ENCODE assay signal across 20 cellular contexts in the genomic region with DNA sequence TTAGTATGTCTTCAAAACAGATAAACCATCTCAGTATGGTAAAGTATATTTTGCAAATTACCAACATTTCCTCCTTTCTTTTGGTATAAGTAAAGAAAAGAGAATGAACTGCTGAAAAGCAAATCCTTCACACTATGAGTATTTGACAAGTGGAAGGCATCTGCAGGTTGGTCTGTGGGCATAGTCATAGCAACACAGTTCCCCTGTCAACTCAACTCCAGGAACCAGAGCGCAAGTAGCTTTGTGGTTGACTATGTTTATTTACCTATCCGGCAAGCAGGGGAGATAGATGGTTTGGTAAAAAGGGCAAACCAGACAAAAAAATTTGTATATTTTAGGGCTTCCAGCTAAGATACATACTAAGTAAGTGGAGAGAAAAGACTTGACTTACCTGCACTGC.
DNase-seq lines count a peak whose midpoint lies in the region; ATAC-seq and TF ChIP-seq lines count a peak whose summit lies in the region.
"Had no signal": no experiment of that assay in that cellular context is flagged by ENCODE, and none has a peak within 500 bp of the region (broad histone marks: within the 10 kb centered on the region; RNA-seq: fewer than 3 reads in every experiment).

No MANE protein-coding gene starts in this region.

- H3F3A ChIP-seq in smooth muscle cell (ENCODE audit: low read depth), result peaks cover 20% of the 10 kb centered on the region

- no peak overlapping the region for H2AFZ ChIP-seq in smooth muscle cell (ENCODE audit: low read depth)
- H2AFZ ChIP-seq: parathyroid adenoma had no signal

- H3K36me3 Mint-ChIP-seq in activated naive CD8-positive, alpha-beta T cell treated with anti-CD3 and anti-CD28 coated beads, Interleukin-2, amount 10 ng/mL, durations not matched to agents 7 days and 5 days, result peaks cover 21% of the 10 kb centered on the region
- peaks cover 29% of the 10 kb centered on the region for H3K36me3 Mint-ChIP-seq in activated naive CD8-positive, alpha-beta T cell treated with anti-CD3 and anti-CD28 coated beads for 36 hours
- no peaks in the 10 kb centered on the region for H3K36me3 Mint-ChIP-seq in central memory CD8-positive, alpha-beta T cell (ENCODE audit: insufficient read depth)
- peaks cover 16 to 28% of the 10 kb centered on the region in 2 donors for H3K36me3 Mint-ChIP-seq in stimulated activated naive B cell treated with anti-CD40 and anti-IgM and Interleukin-4, amounts not matched to agents 10 μg/mL and 1 μg/mL and 100 μg/mL, for 72 hours

- no peak for TF ChIP-seq CTCF in smooth muscle cell (IDR thresholded peaks at IDR 0.05; ENCODE audit: borderline replicate concordance, insufficient read depth, poor library complexity, severe bottlenecking)
- TF ChIP-seq CTCF in dorsolateral prefrontal cortex (IDR thresholded peaks at IDR 0.05 in 54 of 56, conservative IDR thresholded peaks at IDR 0.05 in 2 of 56; ENCODE audit: low read depth in 1 of 56, partially characterized antibody in 56 of 56), result no peak

- peaks cover 9% of the 10 kb centered on the region for H3K4me1 ChIP-seq in smooth muscle cell (ENCODE audit: low read depth)
- H3K4me1 ChIP-seq: parathyroid adenoma had no signal

- no peak for DNase-seq in activated naive CD8-positive, alpha-beta T cell treated with anti-CD3 and anti-CD28 coated beads, Interleukin-2, amount 10 ng/mL, durations not matched to agents 7 days and 5 days
- DNase-seq in activated naive CD8-positive, alpha-beta T cell treated with anti-CD3 and anti-CD28 coated beads for 36 hours, result no peak
- DNase-seq in RPMI7951 (ENCODE audit: low read depth), result peak; percentile 15
- DNase-seq in central memory CD8-positive, alpha-beta T cell (ENCODE audit: low spot score in 2 of 2), result peak in 1 of 2 donors; percentile 14
- DNase-seq in smooth muscle cell (lab: John Stamatoyannopoulos, UW; ENCODE audit: unreplicated experiment), result no peak
- DNase-seq in dorsolateral prefrontal cortex, result no peak
- no peak for DNase-seq in stimulated activated naive B cell treated with anti-CD40 and anti-IgM and Interleukin-4, amounts not matched to agents 10 μg/mL and 1 μg/mL and 100 μg/mL, for 72 hours
- DNase-seq: activated T-cell treated with anti-CD3 and anti-CD28 coated beads for 4 hours, AML-193, amygdala, DMS79, heart left ventricle, kidney, stomach had no signal

- peaks cover 27% of the 10 kb centered on the region for H3K79me2 ChIP-seq in smooth muscle cell (ENCODE audit: low read depth)
- H3K79me2 ChIP-seq: parathyroid adenoma had no signal

- no peak overlapping the region for H3K4me3 Mint-ChIP-seq in activated naive CD8-positive, alpha-beta T cell treated with anti-CD3 and anti-CD28 coated beads, Interleukin-2, amount 10 ng/mL, durations not matched to agents 7 days and 5 days
- no peak overlapping the region for H3K4me3 Mint-ChIP-seq in activated naive CD8-positive, alpha-beta T cell treated with anti-CD3 and anti-CD28 coated beads for 36 hours
- no peak overlapping the region for H3K4me3 Mint-ChIP-seq in central memory CD8-positive, alpha-beta T cell
- H3K4me3 Mint-ChIP-seq in stimulated activated naive B cell treated with anti-CD40 and anti-IgM and Interleukin-4, amounts not matched to agents 10 μg/mL and 1 μg/mL and 100 μg/mL, for 72 hours, result no peak overlapping the region
- H3K4me3 Mint-ChIP-seq: dendritic cell treated with granulocyte-macrophage colony-stimulating factor and Interleukin-4, amounts not matched to agents 40 ng/mL and 50 ng/mL, for 4 days had no signal

- H3K36me3 ChIP-seq in smooth muscle cell (ENCODE audit: low read depth), result no peaks in the 10 kb centered on the region
- H3K36me3 ChIP-seq: esophagus muscularis mucosa, stomach had no signal

- H4K20me1 ChIP-seq in smooth muscle cell (ENCODE audit: low read depth), result peaks cover 15% of the 10 kb centered on the region

- peaks cover 29% of the 10 kb centered on the region for H3K4me1 Mint-ChIP-seq in activated naive CD8-positive, alpha-beta T cell treated with anti-CD3 and anti-CD28 coated beads, Interleukin-2, amount 10 ng/mL, durations not matched to agents 7 days and 5 days
- peaks cover 35% of the 10 kb centered on the region for H3K4me1 Mint-ChIP-seq in activated naive CD8-positive, alpha-beta T cell treated with anti-CD3 and anti-CD28 coated beads for 36 hours
- peaks cover 31% of the 10 kb centered on the region for H3K4me1 Mint-ChIP-seq in central memory CD8-positive, alpha-beta T cell
- peaks cover 10 to 21% of the 10 kb centered on the region in 2 donors for H3K4me1 Mint-ChIP-seq in stimulated activated naive B cell treated with anti-CD40 and anti-IgM and Interleukin-4, amounts not matched to agents 10 μg/mL and 1 μg/mL and 100 μg/mL, for 72 hours

- H3K9ac ChIP-seq in smooth muscle cell (ENCODE audit: low read depth), result no peak overlapping the region
- H3K9ac ChIP-seq: KMS-11, parathyroid adenoma had no signal

- peak; percentile 38 for ATAC-seq in activated naive CD8-positive, alpha-beta T cell treated with anti-CD3 and anti-CD28 coated beads, Interleukin-2, amount 10 ng/mL, durations not matched to agents 7 days and 5 days (ENCODE audit: low read depth)
- peak; percentile 58 for ATAC-seq in central memory CD8-positive, alpha-beta T cell (replicated peaks; ENCODE audit: extremely low read depth, poor library complexity, severe bottlenecking)
- no peak for ATAC-seq in HG02763 (IDR thresholded peaks at IDR 0.05; ENCODE audit: unreplicated experiment)
- ATAC-seq in stimulated activated naive B cell treated with anti-CD40 and anti-IgM and Interleukin-4, amounts not matched to agents 10 μg/mL and 1 μg/mL and 100 μg/mL, for 72 hours (replicated peaks), result no peak
- ATAC-seq: HCT116, heart left ventricle had no signal

- H3K27ac Mint-ChIP-seq in activated naive CD8-positive, alpha-beta T cell treated with anti-CD3 and anti-CD28 coated beads, Interleukin-2, amount 10 ng/mL, durations not matched to agents 7 days and 5 days, result no peak overlapping the region
- no peak overlapping the region for H3K27ac Mint-ChIP-seq in activated naive CD8-positive, alpha-beta T cell treated with anti-CD3 and anti-CD28 coated beads for 36 hours
- H3K27ac Mint-ChIP-seq in central memory CD8-positive, alpha-beta T cell (ENCODE audit: low read depth), result peak overlapping the region; percentile 77
- no peak overlapping the region for H3K27ac Mint-ChIP-seq in stimulated activated naive B cell treated with anti-CD40 and anti-IgM and Interleukin-4, amounts not matched to agents 10 μg/mL and 1 μg/mL and 100 μg/mL, for 72 hours
- H3K27ac Mint-ChIP-seq: dendritic cell treated with granulocyte-macrophage colony-stimulating factor and Interleukin-4, amounts not matched to agents 40 ng/mL and 50 ng/mL, for 4 days had no signal

- no peak overlapping the region for H3K4me2 ChIP-seq in smooth muscle cell
- H3K4me2 ChIP-seq: KMS-11 had no signal

- H3K27me3 ChIP-seq in smooth muscle cell (ENCODE audit: low read depth) (no peaks in the 10 kb centered on the region), dorsolateral prefrontal cortex (no peaks in the 10 kb centered on the region)
- H3K27me3 ChIP-seq: esophagus muscularis mucosa, heart left ventricle, stomach had no signal

- H3K9me3 ChIP-seq in smooth muscle cell (replicated peaks; ENCODE audit: low read depth), result no peaks in the 10 kb centered on the region
- H3K9me3 ChIP-seq: esophagus muscularis mucosa, heart left ventricle, stomach had no signal

- intact Hi-C loops in dorsolateral prefrontal cortex (cut with DNase I), result no loop called here

- peak overlapping the region; percentile 99 for H3K27ac ChIP-seq in smooth muscle cell (ENCODE audit: low read depth)
- H3K27ac ChIP-seq in dorsolateral prefrontal cortex, result peak overlapping the region in 1 of 59 donors; percentile 38
- H3K27ac ChIP-seq: esophagus muscularis mucosa, heart left ventricle, KMS-11, parathyroid adenoma, stomach had no signal

- no peak overlapping the region for H3K4me3 ChIP-seq in smooth muscle cell
- H3K4me3 ChIP-seq in dorsolateral prefrontal cortex, result no peak overlapping the region
- H3K4me3 ChIP-seq: esophagus muscularis mucosa, heart left ventricle, stomach had no signal

- no peaks in the 10 kb centered on the region for H3K9me3 Mint-ChIP-seq in activated naive CD8-positive, alpha-beta T cell treated with anti-CD3 and anti-CD28 coated beads, Interleukin-2, amount 10 ng/mL, durations not matched to agents 7 days and 5 days
- no peaks in the 10 kb centered on the region for H3K9me3 Mint-ChIP-seq in activated naive CD8-positive, alpha-beta T cell treated with anti-CD3 and anti-CD28 coated beads for 36 hours
- H3K9me3 Mint-ChIP-seq in central memory CD8-positive, alpha-beta T cell, result no peaks in the 10 kb centered on the region
- H3K9me3 Mint-ChIP-seq in stimulated activated naive B cell treated with anti-CD40 and anti-IgM and Interleukin-4, amounts not matched to agents 10 μg/mL and 1 μg/mL and 100 μg/mL, for 72 hours, result no peaks in the 10 kb centered on the region
- H3K9me3 Mint-ChIP-seq: dendritic cell treated with granulocyte-macrophage colony-stimulating factor and Interleukin-4, amounts not matched to agents 40 ng/mL and 50 ng/mL, for 4 days had no signal

- no peaks in the 10 kb centered on the region for H3K27me3 Mint-ChIP-seq in activated naive CD8-positive, alpha-beta T cell treated with anti-CD3 and anti-CD28 coated beads, Interleukin-2, amount 10 ng/mL, durations not matched to agents 7 days and 5 days
- H3K27me3 Mint-ChIP-seq in activated naive CD8-positive, alpha-beta T cell treated with anti-CD3 and anti-CD28 coated beads for 36 hours, result no peaks in the 10 kb centered on the region
- no peaks in the 10 kb centered on the region for H3K27me3 Mint-ChIP-seq in central memory CD8-positive, alpha-beta T cell
- no peaks in the 10 kb centered on the region for H3K27me3 Mint-ChIP-seq in stimulated activated naive B cell treated with anti-CD40 and anti-IgM and Interleukin-4, amounts not matched to agents 10 μg/mL and 1 μg/mL and 100 μg/mL, for 72 hours
- H3K27me3 Mint-ChIP-seq: dendritic cell treated with granulocyte-macrophage colony-stimulating factor and Interleukin-4, amounts not matched to agents 40 ng/mL and 50 ng/mL, for 4 days had no signal

- POLR2A ChIA-PET in activated naive CD8-positive, alpha-beta T cell treated with anti-CD3 and anti-CD28 coated beads, Interleukin-2, amount 10 ng/mL, durations not matched to agents 7 days and 5 days (lab: Charles Lee), result no interaction called here

- 79% methylated on average over 2 of the region's 2 CpGs for WGBS in smooth muscle cell (ENCODE audit: low lambda C conversion rate)

Comparison
In these comparisons a context has a peak if more than half of its experiments do, and no peak if none do; other contexts are left out.
1. ATAC-seq: peak in activated naive CD8-positive, alpha-beta T cell treated with anti-CD3 and anti-CD28 coated beads, Interleukin-2, amount 10 ng/mL, durations not matched to agents 7 days and 5 days (single experiment) and central memory CD8-positive, alpha-beta T cell (single experiment); none in HG02763 (single experiment) and stimulated activated naive B cell treated with anti-CD40 and anti-IgM and Interleukin-4, amounts not matched to agents 10 μg/mL and 1 μg/mL and 100 μg/mL, for 72 hours (0 of 2).